Comparison of ENCODE assay signal across 16 cellular contexts in genomic region chr1:6066680-6067079, GRCh38. TPM values are rescaled to one million over a fixed set of nuclear protein-coding genes. Genes with fewer than 3 reads are reported as not detected.
DNase-seq lines count a peak whose midpoint lies in the region; ATAC-seq and TF ChIP-seq lines count a peak whose summit lies in the region.
"Had no signal": no experiment of that assay in that cellular context is flagged by ENCODE, and none has a peak within 500 bp of the region (broad histone marks: within the 10 kb centered on the region; RNA-seq: fewer than 3 reads in every experiment).

No MANE protein-coding gene starts in this region.

- H3K36me3 ChIP-seq in neuronal stem cell (replicated peaks in 1 of 2; ENCODE audit: control insufficient read depth in 2 of 2, insufficient read depth in 2 of 2, low read length in 2 of 2) = no peaks in the 10 kb centered on the region

- no peak overlapping the region for H3K4me3 ChIP-seq in neuronal stem cell (ENCODE audit: low read length in 2 of 2)
- H3K4me3 ChIP-seq: BLaER1 treated with 17β-estradiol and CSF1 and Interleukin-3, amounts not matched to agents 10 nM and 100 nM; GM23338 had no signal

- DNase-seq in activated CD4-positive, alpha-beta T cell treated with anti-CD3 and anti-CD28 coated beads, Interleukin-2, amount 10 ng/mL, durations not matched to agents 7 days and 5 days = no peak
- no peak for DNase-seq in activated CD4-positive, alpha-beta T cell treated with anti-CD3 and anti-CD28 coated beads for 1 hour
- DNase-seq in natural killer cell = no peak
- DNase-seq in natural killer cell treated with Interleukin-12 subunit alpha and Interleukin-12 subunit beta and Interleukin-15 and Interleukin-18, amount 100 ng/mL, for 72 hours (ENCODE audit: low spot score) = no peak
- no peak for DNase-seq in neuronal stem cell (ENCODE audit: low spot score)
- DNase-seq in activated CD4-positive, CD25-positive, alpha-beta regulatory T cell (lab: John Stamatoyannopoulos, UW) = no peak
- no peak for DNase-seq in activated T-helper 2 cell treated with anti-CD3 and anti-CD28 coated beads, Interferon-gamma antibody, Interleukin-2, Interleukin-4, amounts not matched to agents 10 μg/mL and 5 μg/mL and 100 μg/mL, durations not matched to agents 14 hours and 24 hours and 36 hours (ENCODE audit: low spot score)
- DNase-seq: 8988T; Calu3; CD8-positive, alpha-beta T cell; DMS79 treated with DMSO at 0.1 percent for 48 hours; GF-D8; HCEC 1CT had no signal

- H3K9ac ChIP-seq in neuronal stem cell (ENCODE audit: low read depth, low read length, poor library complexity) = no peak overlapping the region

- no peak overlapping the region for H2BK15ac ChIP-seq in neuronal stem cell (ENCODE audit: low read length)

- peak overlapping the region; percentile 79 for H3K27ac Mint-ChIP-seq in activated CD4-positive, alpha-beta T cell treated with anti-CD3 and anti-CD28 coated beads, Interleukin-2, amount 10 ng/mL, durations not matched to agents 7 days and 5 days
- peak overlapping the region; percentile 3 to 69 for H3K27ac Mint-ChIP-seq in natural killer cell
- no peak overlapping the region for H3K27ac Mint-ChIP-seq in natural killer cell treated with Interleukin-12 subunit alpha and Interleukin-12 subunit beta and Interleukin-15 and Interleukin-18, amount 100 ng/mL, for 72 hours
- H3K27ac Mint-ChIP-seq in activated T-helper 2 cell treated with anti-CD3 and anti-CD28 coated beads, Interferon-gamma antibody, Interleukin-2, Interleukin-4, amounts not matched to agents 10 μg/mL and 5 μg/mL and 100 μg/mL, durations not matched to agents 14 hours and 24 hours and 36 hours = no peak overlapping the region
- H3K27ac Mint-ChIP-seq: B cell, GM23338 had no signal

- no peak for ATAC-seq in natural killer cell
- ATAC-seq in natural killer cell treated with Interleukin-12 subunit alpha and Interleukin-12 subunit beta and Interleukin-15 and Interleukin-18, amount 100 ng/mL, for 72 hours = no peak
- ATAC-seq: CD8-positive, alpha-beta T cell had no signal

- no peaks in the 10 kb centered on the region for H3K9me3 Mint-ChIP-seq in activated CD4-positive, alpha-beta T cell treated with anti-CD3 and anti-CD28 coated beads, Interleukin-2, amount 10 ng/mL, durations not matched to agents 7 days and 5 days
- no peaks in the 10 kb centered on the region for H3K9me3 Mint-ChIP-seq in natural killer cell
- H3K9me3 Mint-ChIP-seq in natural killer cell treated with Interleukin-12 subunit alpha and Interleukin-12 subunit beta and Interleukin-15 and Interleukin-18, amount 100 ng/mL, for 72 hours = no peaks in the 10 kb centered on the region
- no peaks in the 10 kb centered on the region for H3K9me3 Mint-ChIP-seq in activated T-helper 2 cell treated with anti-CD3 and anti-CD28 coated beads, Interferon-gamma antibody, Interleukin-2, Interleukin-4, amounts not matched to agents 10 μg/mL and 5 μg/mL and 100 μg/mL, durations not matched to agents 14 hours and 24 hours and 36 hours
- H3K9me3 Mint-ChIP-seq: CD8-positive, alpha-beta T cell had no signal

- peaks cover 0 to 49% (median 0%) of the 10 kb centered on the region in 3 experiments for H3K27me3 ChIP-seq in neuronal stem cell (ENCODE audit: control insufficient read depth in 3 of 3, insufficient read depth in 3 of 3, low read depth in 1 of 3, low read length in 3 of 3)
- H3K27me3 ChIP-seq: BLaER1 treated with 17β-estradiol and CSF1 and Interleukin-3, amounts not matched to agents 10 nM and 100 nM had no signal

- no peak overlapping the region for H2BK12ac ChIP-seq in neuronal stem cell (ENCODE audit: low read length)

- no peak overlapping the region for H4K91ac ChIP-seq in neuronal stem cell (ENCODE audit: low read depth, low read length, poor library complexity)

- H3K36me3 Mint-ChIP-seq in activated CD4-positive, alpha-beta T cell treated with anti-CD3 and anti-CD28 coated beads, Interleukin-2, amount 10 ng/mL, durations not matched to agents 7 days and 5 days (ENCODE audit: low read depth) = peaks cover 14% of the 10 kb centered on the region
- H3K36me3 Mint-ChIP-seq in natural killer cell = no peaks in the 10 kb centered on the region
- H3K36me3 Mint-ChIP-seq in natural killer cell treated with Interleukin-12 subunit alpha and Interleukin-12 subunit beta and Interleukin-15 and Interleukin-18, amount 100 ng/mL, for 72 hours = peaks cover 4% of the 10 kb centered on the region
- peaks cover 37% of the 10 kb centered on the region for H3K36me3 Mint-ChIP-seq in activated T-helper 2 cell treated with anti-CD3 and anti-CD28 coated beads, Interferon-gamma antibody, Interleukin-2, Interleukin-4, amounts not matched to agents 10 μg/mL and 5 μg/mL and 100 μg/mL, durations not matched to agents 14 hours and 24 hours and 36 hours (ENCODE audit: low read depth)

- H3K27ac ChIP-seq in neuronal stem cell (replicated peaks; ENCODE audit: low read length) = no peak overlapping the region
- H3K27ac ChIP-seq: BLaER1 treated with 17β-estradiol and CSF1 and Interleukin-3, amounts not matched to agents 10 nM and 100 nM had no signal

- no peaks in the 10 kb centered on the region for H3K79me1 ChIP-seq in neuronal stem cell (ENCODE audit: low read depth, low read length)

- H3K4me2 ChIP-seq in neuronal stem cell (ENCODE audit: insufficient read depth, low read length, poor library complexity, severe bottlenecking) = no peak overlapping the region
- H3K4me2 ChIP-seq: BLaER1 treated with 17β-estradiol and CSF1 and Interleukin-3, amounts not matched to agents 10 nM and 100 nM; GM23338 had no signal

- no peak overlapping the region for H2BK5ac ChIP-seq in neuronal stem cell (ENCODE audit: low read length)

- H3K9me3 ChIP-seq in neuronal stem cell (replicated peaks in 1 of 2; ENCODE audit: control insufficient read depth in 2 of 2, insufficient read depth in 1 of 2, low read depth in 1 of 2, low read length in 2 of 2) = no peaks in the 10 kb centered on the region
- H3K9me3 ChIP-seq: BLaER1 treated with 17β-estradiol and CSF1 and Interleukin-3, amounts not matched to agents 10 nM and 100 nM had no signal

- no CpG with 5 or more reads among the region's 8 CpGs for WGBS in neuronal stem cell (ENCODE audit: extremely low coverage in 2 of 2, insufficient read length in 2 of 2, insufficient replicate concordance in 1 of 2), 2 donors

- no peak overlapping the region for H4K8ac ChIP-seq in neuronal stem cell (ENCODE audit: low read depth, low read length)

- CTCF ChIA-PET in activated CD4-positive, alpha-beta T cell treated with anti-CD3 and anti-CD28 coated beads, Interleukin-2, amount 10 ng/mL, durations not matched to agents 7 days and 5 days (lab: Charles Lee) = no interaction called here

- H3K14ac ChIP-seq in neuronal stem cell (ENCODE audit: low read length) = no peak overlapping the region

- no peak overlapping the region for H2AFZ ChIP-seq in neuronal stem cell (ENCODE audit: low read length)
- H2AFZ ChIP-seq: GM23338 had no signal

- no peak overlapping the region for H3K4me3 Mint-ChIP-seq in activated CD4-positive, alpha-beta T cell treated with anti-CD3 and anti-CD28 coated beads, Interleukin-2, amount 10 ng/mL, durations not matched to agents 7 days and 5 days
- peak overlapping the region; percentile 55 for H3K4me3 Mint-ChIP-seq in natural killer cell
- H3K4me3 Mint-ChIP-seq in natural killer cell treated with Interleukin-12 subunit alpha and Interleukin-12 subunit beta and Interleukin-15 and Interleukin-18, amount 100 ng/mL, for 72 hours = no peak overlapping the region
- no peak overlapping the region for H3K4me3 Mint-ChIP-seq in activated T-helper 2 cell treated with anti-CD3 and anti-CD28 coated beads, Interferon-gamma antibody, Interleukin-2, Interleukin-4, amounts not matched to agents 10 μg/mL and 5 μg/mL and 100 μg/mL, durations not matched to agents 14 hours and 24 hours and 36 hours (ENCODE audit: low read depth)
- H3K4me3 Mint-ChIP-seq: B cell; CD8-positive, alpha-beta T cell; GM23338 had no signal

- H3K4me1 Mint-ChIP-seq in activated CD4-positive, alpha-beta T cell treated with anti-CD3 and anti-CD28 coated beads, Interleukin-2, amount 10 ng/mL, durations not matched to agents 7 days and 5 days = no peaks in the 10 kb centered on the region
- peaks cover 36 to 47% of the 10 kb centered on the region in 2 donors for H3K4me1 Mint-ChIP-seq in natural killer cell
- H3K4me1 Mint-ChIP-seq in natural killer cell treated with Interleukin-12 subunit alpha and Interleukin-12 subunit beta and Interleukin-15 and Interleukin-18, amount 100 ng/mL, for 72 hours (ENCODE audit: low read depth in 2 of 2) = peaks cover 5 to 11% of the 10 kb centered on the region in 2 donors
- H3K4me1 Mint-ChIP-seq in activated T-helper 2 cell treated with anti-CD3 and anti-CD28 coated beads, Interferon-gamma antibody, Interleukin-2, Interleukin-4, amounts not matched to agents 10 μg/mL and 5 μg/mL and 100 μg/mL, durations not matched to agents 14 hours and 24 hours and 36 hours (ENCODE audit: low read depth) = no peaks in the 10 kb centered on the region
- H3K4me1 Mint-ChIP-seq: B cell, GM23338 had no signal

- H3K18ac ChIP-seq in neuronal stem cell (ENCODE audit: low read length) = no peak overlapping the region

- POLR2A ChIA-PET in activated CD4-positive, alpha-beta T cell treated with anti-CD3 and anti-CD28 coated beads, Interleukin-2, amount 10 ng/mL, durations not matched to agents 7 days and 5 days (lab: Charles Lee) = no interaction called here

- H3K27me3 Mint-ChIP-seq in activated CD4-positive, alpha-beta T cell treated with anti-CD3 and anti-CD28 coated beads, Interleukin-2, amount 10 ng/mL, durations not matched to agents 7 days and 5 days = no peaks in the 10 kb centered on the region
- H3K27me3 Mint-ChIP-seq in natural killer cell (ENCODE audit: low read depth in 2 of 2) = no peaks in the 10 kb centered on the region
- H3K27me3 Mint-ChIP-seq in natural killer cell treated with Interleukin-12 subunit alpha and Interleukin-12 subunit beta and Interleukin-15 and Interleukin-18, amount 100 ng/mL, for 72 hours = no peaks in the 10 kb centered on the region
- H3K27me3 Mint-ChIP-seq in activated T-helper 2 cell treated with anti-CD3 and anti-CD28 coated beads, Interferon-gamma antibody, Interleukin-2, Interleukin-4, amounts not matched to agents 10 μg/mL and 5 μg/mL and 100 μg/mL, durations not matched to agents 14 hours and 24 hours and 36 hours (ENCODE audit: low read depth) = no peaks in the 10 kb centered on the region
- H3K27me3 Mint-ChIP-seq: B cell had no signal

- intact Hi-C loops in natural killer cell (cut with micrococcal nuclease) = no loop called here
- intact Hi-C loops in activated T-helper 2 cell treated with anti-CD3 and anti-CD28 coated beads, Interferon-gamma antibody, Interleukin-2, Interleukin-4, amounts not matched to agents 10 μg/mL and 5 μg/mL and 100 μg/mL, durations not matched to agents 14 hours and 24 hours and 36 hours (cut with micrococcal nuclease) = no loop called here

- H3K4ac ChIP-seq in neuronal stem cell (ENCODE audit: low read length) = no peak overlapping the region

- H2BK120ac ChIP-seq in neuronal stem cell (ENCODE audit: low read depth, low read length) = no peak overlapping the region

- H2AK5ac ChIP-seq in neuronal stem cell (ENCODE audit: low read depth, low read length) = peak overlapping the region; percentile 38

- no peak for TF ChIP-seq CTCF in natural killer cell (IDR thresholded peaks at IDR 0.05)

- no peaks in the 10 kb centered on the region for H3K4me1 ChIP-seq in neuronal stem cell (ENCODE audit: control insufficient read depth in 2 of 2, insufficient read depth in 1 of 2, low read depth in 1 of 2, low read length in 2 of 2)

- H3K23ac ChIP-seq in neuronal stem cell (ENCODE audit: low read depth, low read length, poor library complexity) = peak overlapping the region; percentile 77

RNA-seq across cellular contexts. Expression of gene KCNAB2, which starts 21.0 kb away (rescaled TPM):
- 100 to 1,000 TPM; 258 to 294 TPM for total RNA-seq in activated CD4-positive, alpha-beta T cell treated with anti-CD3 and anti-CD28 coated beads, Interleukin-2, amount 10 ng/mL, durations not matched to agents 7 days and 5 days
- 100 to 1,000 TPM; 387 to 749 (median 430) TPM for total RNA-seq in natural killer cell
- total RNA-seq in natural killer cell treated with Interleukin-12 subunit alpha and Interleukin-12 subunit beta and Interleukin-15 and Interleukin-18, amount 100 ng/mL, for 72 hours = 100 to 1,000 TPM; 157 to 360 TPM
- 5.4 TPM for polyA plus RNA-seq in neuronal stem cell (2013, experiment 1 of 2)
- 6.0 TPM for polyA plus RNA-seq in neuronal stem cell (2013, experiment 2 of 2)
- 307 and 312 TPM in 2 replicates for total RNA-seq in activated T-helper 2 cell treated with anti-CD3 and anti-CD28 coated beads, Interferon-gamma antibody, Interleukin-2, Interleukin-4, amounts not matched to agents 10 μg/mL and 5 μg/mL and 100 μg/mL, durations not matched to agents 14 hours and 24 hours and 36 hours

Comparison
In these comparisons a context has a peak if more than half of its experiments do, and no peak if none do; other contexts are left out.
1. H3K27ac Mint-ChIP-seq: peak in activated CD4-positive, alpha-beta T cell treated with anti-CD3 and anti-CD28 coated beads, Interleukin-2, amount 10 ng/mL, durations not matched to agents 7 days and 5 days (single experiment) and natural killer cell (2 of 2); none in natural killer cell treated with Interleukin-12 subunit alpha and Interleukin-12 subunit beta and Interleukin-15 and Interleukin-18, amount 100 ng/mL, for 72 hours (0 of 2) and activated T-helper 2 cell treated with anti-CD3 and anti-CD28 coated beads, Interferon-gamma antibody, Interleukin-2, Interleukin-4, amounts not matched to agents 10 μg/mL and 5 μg/mL and 100 μg/mL, durations not matched to agents 14 hours and 24 hours and 36 hours (single experiment).